8 cellular contexts compared by ENCODE assay signal in genomic region chr12:96908170-96908675, GRCh38. TPM values are rescaled to one million over a fixed set of nuclear protein-coding genes. Genes with fewer than 3 reads are reported as not detected.
DNase-seq lines count a peak whose midpoint lies in the region; ATAC-seq, FAIRE-seq and TF ChIP-seq lines count a peak whose summit lies in the region.

No MANE protein-coding gene starts in this region.

- H3K4me1 Mint-ChIP-seq in chondrocyte (ENCODE audit: low read depth): peaks cover 24% of the 10 kb centered on the region
- H3K4me1 Mint-ChIP-seq in naive thymus-derived CD8-positive, alpha-beta T cell: peaks cover 32 to 54% (median 47%) of the 10 kb centered on the region in 4 donors

- peak overlapping the region; percentile 84 for H3K27ac ChIP-seq in A673 (ENCODE audit: low read depth, low read length, poor library complexity, severe bottlenecking)

- H3K36me3 Mint-ChIP-seq in chondrocyte (ENCODE audit: low read depth): no peaks in the 10 kb centered on the region
- peaks cover 0 to 11% (median 0%) of the 10 kb centered on the region in 3 donors for H3K36me3 Mint-ChIP-seq in naive thymus-derived CD8-positive, alpha-beta T cell

- H3K9me3 ChIP-seq in A673 (ENCODE audit: low read depth, low read length, poor library complexity, severe bottlenecking): no peaks in the 10 kb centered on the region

- FAIRE-seq in RCC 7860 (lab: Jason Lieb, UNC): no peak

- intact Hi-C loops in A673 (cut with micrococcal nuclease; ENCODE audit: unreplicated experiment): loop anchor here (10.0 kb wide), 1 partner anchor 1487 kb away; no protein-coding TSS in a partner anchor

- TF ChIP-seq CTCF in A673 (conservative IDR thresholded peaks at IDR 0.05; ENCODE audit: low read depth, low read length): no peak
- TF ChIP-seq CTCF in chondrocyte (IDR thresholded peaks at IDR 0.05): no peak

- POLR2A ChIA-PET in A673 (lab: Charles Lee; ENCODE audit: low non-redundant PET): no interaction called here
- POLR2A ChIA-PET in naive thymus-derived CD8-positive, alpha-beta T cell (lab: Charles Lee): interaction anchor here (0.7 kb wide), 1 partner anchor 176 kb away, joined by 3 read pairs; no protein-coding TSS in a partner anchor

- no peaks in the 10 kb centered on the region for H3K9me3 Mint-ChIP-seq in chondrocyte (ENCODE audit: low read depth)
- no peaks in the 10 kb centered on the region for H3K9me3 Mint-ChIP-seq in naive thymus-derived CD8-positive, alpha-beta T cell

- peaks cover 5% of the 10 kb centered on the region for H3K36me3 ChIP-seq in A673 (ENCODE audit: insufficient read depth, low read length, poor library complexity, severe bottlenecking)

- ATAC-seq in GM19351 (IDR thresholded peaks at IDR 0.05; ENCODE audit: unreplicated experiment) (peak; percentile 32), GM18519 (IDR thresholded peaks at IDR 0.05; ENCODE audit: low FRiP score, unreplicated experiment) (no peak), HG03039 (IDR thresholded peaks at IDR 0.05; ENCODE audit: unreplicated experiment) (no peak)
- peak in 1 of 2 donors; percentile 26 for ATAC-seq in naive thymus-derived CD8-positive, alpha-beta T cell

- TSS peak; percentile 47 for BruUV-seq in A673 (replicated peaks; lab: Mats Ljungman, UMichigan)

- peaks cover 5% of the 10 kb centered on the region for H3K27me3 ChIP-seq in A673 (replicated peaks; ENCODE audit: insufficient read depth, low read depth, low read length, poor library complexity)

- CTCF ChIA-PET in A673 (lab: Charles Lee): no interaction called here

- no peak for DNase-seq in A673 (ENCODE audit: low spot score)
- peak; percentile 19 for DNase-seq in NCI-H748 treated with DMSO at 0.1 percent for 48 hours (lab: John Stamatoyannopoulos, UW)
- DNase-seq in chondrocyte (ENCODE audit: low spot score): no peak
- peak in 2 of 10 donors; percentile 12 to 27 for DNase-seq in naive thymus-derived CD8-positive, alpha-beta T cell
- DNase-seq in RCC 7860 (ENCODE audit: low spot score): no peak

- peak overlapping the region; percentile 85 for H3K4me3 Mint-ChIP-seq in chondrocyte (ENCODE audit: unreplicated experiment)
- H3K4me3 Mint-ChIP-seq in naive thymus-derived CD8-positive, alpha-beta T cell: peak overlapping the region; percentile 84 to 99 (median 96)

- peak overlapping the region; percentile 87 for H3K27ac Mint-ChIP-seq in chondrocyte (ENCODE audit: unreplicated experiment)
- peak overlapping the region; percentile 95 to 99 (median 97) for H3K27ac Mint-ChIP-seq in naive thymus-derived CD8-positive, alpha-beta T cell

- H3K27me3 Mint-ChIP-seq in chondrocyte (ENCODE audit: low read depth): peaks cover 7% of the 10 kb centered on the region
- H3K27me3 Mint-ChIP-seq in naive thymus-derived CD8-positive, alpha-beta T cell: peaks cover 0 to 2% (median 0%) of the 10 kb centered on the region in 5 donors

- peak overlapping the region; percentile 82 for H3K4me3 ChIP-seq in A673 (ENCODE audit: low read depth, low read length, poor library complexity, severe bottlenecking)

- H3K4me1 ChIP-seq in A673 (ENCODE audit: insufficient read depth, low read length, poor library complexity, severe bottlenecking): peaks cover 9% of the 10 kb centered on the region

RNA-seq across cellular contexts. Expression of gene NEDD1, which starts 1.2 kb away (rescaled TPM):
- 38.2 and 42.7 TPM in 2 replicates for total RNA-seq in A673 (2021)
- 18.0 to 22.8 TPM (median 19.9 TPM) in 3 replicates for total RNA-seq in chondrocyte
- total RNA-seq in naive thymus-derived CD8-positive, alpha-beta T cell: 10 to 100 TPM; 24.6 to 24.8 TPM
- polyA plus RNA-seq in naive thymus-derived CD8-positive, alpha-beta T cell: 10 to 100 TPM; 27.1 to 36.0 (median 32.2) TPM
